8 cellular contexts compared by ENCODE assay signal in the genomic region with DNA sequence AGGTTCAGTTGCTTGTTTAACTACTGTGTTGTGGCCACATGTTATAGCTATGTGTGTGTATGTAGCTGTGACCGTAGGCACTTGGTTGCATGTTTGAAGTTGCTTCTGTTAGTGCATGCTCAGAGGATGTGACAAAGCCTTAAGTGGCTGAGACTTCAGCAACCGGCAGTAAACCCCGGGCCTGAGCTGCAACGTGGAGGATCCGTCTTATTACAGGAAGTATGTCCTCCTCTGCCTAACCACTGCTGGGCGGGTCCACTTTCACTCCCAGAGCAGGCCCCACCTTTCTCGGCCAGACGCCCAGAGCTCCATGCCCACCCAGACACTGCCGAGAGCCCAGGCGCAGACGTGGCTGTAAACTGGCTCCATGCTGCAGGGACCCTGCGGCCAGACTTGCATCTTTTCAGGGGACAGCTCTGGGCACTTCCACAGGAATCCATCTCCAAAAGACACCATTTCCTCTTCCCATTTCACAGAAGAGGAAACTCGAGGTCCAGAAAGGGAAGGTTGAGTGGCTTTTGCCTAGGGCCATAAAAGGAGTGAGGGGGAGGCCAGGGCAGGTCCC. TPM values are rescaled to one million over a fixed set of nuclear protein-coding genes. Genes with fewer than 3 reads are reported as not detected.
DNase-seq lines count a peak whose midpoint lies in the region; ATAC-seq and TF ChIP-seq lines count a peak whose summit lies in the region.

No MANE protein-coding gene starts in this region.

- H3K27me3 Mint-ChIP-seq in Caco-2 (ENCODE audit: insufficient read depth, unreplicated experiment): no peaks in the 10 kb centered on the region

- H3K4me3 Mint-ChIP-seq in Caco-2 (ENCODE audit: unreplicated experiment): no peak overlapping the region

- no peak for ATAC-seq in GM21723 (IDR thresholded peaks at IDR 0.05; ENCODE audit: unreplicated experiment)

- peaks cover 7% of the 10 kb centered on the region for H3K4me1 Mint-ChIP-seq in Caco-2 (ENCODE audit: low read depth, unreplicated experiment)

- H3K27ac Mint-ChIP-seq in Caco-2 (ENCODE audit: unreplicated experiment): no peak overlapping the region

- no peaks in the 10 kb centered on the region for H3K27me3 ChIP-seq in Caco-2 (replicated peaks; ENCODE audit: control insufficient read depth, insufficient read depth, low read length)

- intact Hi-C loops in Caco-2 (cut with micrococcal nuclease; ENCODE audit: unreplicated experiment): no loop called here

- no TSS peak for BruUV-seq in Caco-2 (replicated peaks; lab: Mats Ljungman, UMichigan)

- CTCF ChIA-PET in Caco-2 (lab: Charles Lee): interaction anchor here (1.3 kb wide), 1 partner anchor 75 kb away, joined by 3 read pairs; no protein-coding TSS in a partner anchor

- H3K36me3 Mint-ChIP-seq in Caco-2 (ENCODE audit: insufficient read depth, unreplicated experiment): peaks cover 18% of the 10 kb centered on the region

- H3K36me3 ChIP-seq in Caco-2 (ENCODE audit: control insufficient read depth, insufficient read depth, low read length): no peaks in the 10 kb centered on the region

- POLR2A ChIA-PET in Caco-2 (lab: Charles Lee): no interaction called here

- TF ChIP-seq CTCF in epithelial cell of esophagus (IDR thresholded peaks at IDR 0.05; ENCODE audit: insufficient read depth, low read depth, low read length, missing control alignments) (no peak), Caco-2 (IDR thresholded peaks at IDR 0.05; ENCODE audit: insufficient read depth in 1 of 2, low read depth in 1 of 2, low read length in 1 of 2, severe bottlenecking in 1 of 2, unreplicated experiment in 1 of 2) (no peak)

- peaks cover 7% of the 10 kb centered on the region for H3K4me1 ChIP-seq in Caco-2

- no peaks in the 10 kb centered on the region for H3K9me3 ChIP-seq in Caco-2

- DNase-seq in NCI-H748 (lab: John Stamatoyannopoulos, UW; ENCODE audit: unreplicated experiment): peak; percentile 31
- DNase-seq in NCI-H748 treated with DMSO at 0.1 percent for 48 hours (lab: John Stamatoyannopoulos, UW): no peak
- peak; percentile 4 to 30 for DNase-seq in activated CD4-positive, alpha-beta T cell treated with anti-CD3 and anti-CD28 coated beads, Interleukin-2, amount 50 U/mL, for 24 hours (ENCODE audit: low read depth in 1 of 2, low spot score in 1 of 2)
- DNase-seq in epithelial cell of esophagus (ENCODE audit: low read depth): peak; percentile 52
- DNase-seq in non-pigmented ciliary epithelial cell (ENCODE audit: low read depth): peak; percentile 28
- no peak for DNase-seq in Caco-2
- no peak for DNase-seq in NCI-H2171 (lab: John Stamatoyannopoulos, UW)

- H3K4me3 ChIP-seq in epithelial cell of esophagus (ENCODE audit: low read length) (no peak overlapping the region), Caco-2 (ENCODE audit: low read depth, low read length) (no peak overlapping the region)

- H3K9me3 Mint-ChIP-seq in Caco-2 (ENCODE audit: unreplicated experiment): no peaks in the 10 kb centered on the region

RNA-seq across cellular contexts. Expression of a gene that starts 2.2 kb away (rescaled TPM):
- total RNA-seq in Caco-2 (2022): 14.6 and 15.8 TPM in 2 replicates

RNA-seq across cellular contexts. Expression of a gene that starts 52.8 kb away (rescaled TPM):
- total RNA-seq in Caco-2 (2022): 6.0 and 6.1 TPM in 2 replicates

Comparison
In these comparisons a context has a peak if more than half of its experiments do, and no peak if none do; other contexts are left out.
1. DNase-seq: peak in NCI-H748 (single experiment), activated CD4-positive, alpha-beta T cell treated with anti-CD3 and anti-CD28 coated beads, Interleukin-2, amount 50 U/mL, for 24 hours (2 of 2), epithelial cell of esophagus (single experiment) and non-pigmented ciliary epithelial cell (single experiment); none in NCI-H748 treated with DMSO at 0.1 percent for 48 hours (single experiment), Caco-2 (0 of 2) and NCI-H2171 (single experiment).